Comparison of ENCODE assay signal across 11 cellular contexts in genomic region chr18:55109818-55110414, GRCh38.
DNase-seq lines count a peak whose midpoint lies in the region; ATAC-seq and TF ChIP-seq lines count a peak whose summit lies in the region.
"Had no signal": no experiment of that assay in that cellular context is flagged by ENCODE, and none has a peak within 500 bp of the region (broad histone marks: within the 10 kb centered on the region; RNA-seq: fewer than 3 reads in every experiment).

No MANE protein-coding gene starts in this region.

- intact Hi-C loops in left ventricle myocardium inferior (cut with micrococcal nuclease): loop anchor here (10.0 kb wide), 1 partner anchor 1465 kb away; no protein-coding TSS in a partner anchor

- no peak overlapping the region for H3K27ac Mint-ChIP-seq in T-helper 17 cell

- peaks cover 11% of the 10 kb centered on the region for H3K4me1 ChIP-seq in HUES64 (ENCODE audit: insufficient read depth, low read length)
- peaks cover 28% of the 10 kb centered on the region for H3K4me1 ChIP-seq in left ventricle myocardium inferior
- peaks cover 0 to 2% of the 10 kb centered on the region in 2 donors for H3K4me1 ChIP-seq in lung (ENCODE audit: control insufficient read depth in 2 of 2, insufficient read depth in 2 of 2, low read length in 2 of 2)
- peaks cover 0 to 8% (median 3%) of the 10 kb centered on the region in 4 donors for H3K4me1 ChIP-seq in upper lobe of left lung
- H3K4me1 ChIP-seq: BE2C had no signal

- ATAC-seq in lung (ENCODE audit: insufficient read depth, low FRiP score) (no peak), upper lobe of left lung (ENCODE audit: low FRiP score in 2 of 2) (no peak), T-helper 17 cell (no peak)

- TF ChIP-seq POLR2A in upper lobe of left lung (IDR thresholded peaks at IDR 0.05): no peak

- H3K27me3 ChIP-seq in HUES64 (ENCODE audit: insufficient read depth, low read length): no peaks in the 10 kb centered on the region
- H3K27me3 ChIP-seq in left ventricle myocardium inferior (ENCODE audit: low read depth): no peaks in the 10 kb centered on the region
- H3K27me3 ChIP-seq in lung (ENCODE audit: control insufficient read depth, insufficient read depth): no peaks in the 10 kb centered on the region
- no peaks in the 10 kb centered on the region for H3K27me3 ChIP-seq in upper lobe of left lung
- H3K27me3 ChIP-seq: BE2C had no signal

- TF ChIP-seq CTCF in left ventricle myocardium inferior (IDR thresholded peaks at IDR 0.05; ENCODE audit: borderline replicate concordance): no peak
- no peak for TF ChIP-seq CTCF in lung (IDR thresholded peaks at IDR 0.05; ENCODE audit: control extremely low read depth, extremely low read depth)
- no peak for TF ChIP-seq CTCF in upper lobe of left lung (IDR thresholded peaks at IDR 0.05)

- H3K36me3 Mint-ChIP-seq in T-helper 17 cell (ENCODE audit: low read depth): no peaks in the 10 kb centered on the region

- H3K4me3 ChIP-seq in HUES64 (ENCODE audit: low read length) (no peak overlapping the region), left ventricle myocardium inferior (no peak overlapping the region), lung (no peak overlapping the region), upper lobe of left lung (no peak overlapping the region)

- H3K27ac ChIP-seq in HUES64 (ENCODE audit: low read depth, low read length): 0 out of 2 replicates have a peak overlapping the region, but pooled peaks have one; percentile 26
- peak overlapping the region; percentile 85 for H3K27ac ChIP-seq in left ventricle myocardium inferior (replicated peaks)
- peak overlapping the region; percentile 56 to 70 for H3K27ac ChIP-seq in lung (ENCODE audit: low read depth in 1 of 2, low read length in 1 of 2)
- H3K27ac ChIP-seq in upper lobe of left lung: peak overlapping the region; percentile 31 to 72 (median 58)

- no peaks in the 10 kb centered on the region for H3K9me3 ChIP-seq in HUES64 (ENCODE audit: insufficient read depth, low read depth, low read length)
- no peaks in the 10 kb centered on the region for H3K9me3 ChIP-seq in left ventricle myocardium inferior (replicated peaks)
- no peaks in the 10 kb centered on the region for H3K9me3 ChIP-seq in lung (ENCODE audit: control insufficient read depth in 2 of 2, insufficient read depth in 1 of 2, low read length in 1 of 2)
- H3K9me3 ChIP-seq in upper lobe of left lung: no peaks in the 10 kb centered on the region
- H3K9me3 ChIP-seq in T-helper 17 cell (ENCODE audit: control insufficient read depth, low read length, poor library complexity, severe bottlenecking): peaks cover 4% of the 10 kb centered on the region
- H3K9me3 ChIP-seq: BE2C had no signal

- H3K36me3 ChIP-seq in HUES64 (ENCODE audit: insufficient read depth, low read length) (no peaks in the 10 kb centered on the region), left ventricle myocardium inferior (no peaks in the 10 kb centered on the region), lung (ENCODE audit: control insufficient read depth in 2 of 2, insufficient read depth in 2 of 2, low read length in 2 of 2) (no peaks in the 10 kb centered on the region), upper lobe of left lung (no peaks in the 10 kb centered on the region)
- H3K36me3 ChIP-seq: BE2C had no signal

- H3K4me1 Mint-ChIP-seq in T-helper 17 cell: no peaks in the 10 kb centered on the region

- H3K27me3 Mint-ChIP-seq in T-helper 17 cell: no peaks in the 10 kb centered on the region

- no peak overlapping the region for H3K4me3 Mint-ChIP-seq in T-helper 17 cell

- no peak for DNase-seq in left ventricle myocardium inferior
- DNase-seq in lung (ENCODE audit: low spot score): no peak
- no peak for DNase-seq in upper lobe of left lung
- no peak for DNase-seq in NCI-H1092 (lab: John Stamatoyannopoulos, UW)
- DNase-seq in UCSD-AML1 (lab: John Stamatoyannopoulos, UW; ENCODE audit: unreplicated experiment): no peak
- DNase-seq in T-helper 17 cell: no peak
- DNase-seq: BE2C, HCEC 1CT, NCI-H2227 treated with DMSO at 0.1 percent for 48 hours, NCI-H526 had no signal

- WGBS in HUES64: 63% methylated on average over 2 of the region's 2 CpGs
- 56 to 69% methylated on average over 2 of the region's 2 CpGs for WGBS in lung, 2 donors
- WGBS in upper lobe of left lung, 2 donors: 65% methylated on average over 2 of the region's 2 CpGs

- H3K9ac ChIP-seq in HUES64 (ENCODE audit: low read depth, low read length): no peak overlapping the region

- TF ChIP-seq EP300 in upper lobe of left lung (IDR thresholded peaks at IDR 0.05): no peak

Comparison
In these comparisons a context has a peak if more than half of its experiments do, and no peak if none do; other contexts are left out.
1. H3K27ac ChIP-seq: peak in every context shown above with its lines; median percentile 85 in left ventricle myocardium inferior; 63 in lung; 58 in upper lobe of left lung; 26 in HUES64.